19 cellular contexts compared by ENCODE assay signal in the genomic region with DNA sequence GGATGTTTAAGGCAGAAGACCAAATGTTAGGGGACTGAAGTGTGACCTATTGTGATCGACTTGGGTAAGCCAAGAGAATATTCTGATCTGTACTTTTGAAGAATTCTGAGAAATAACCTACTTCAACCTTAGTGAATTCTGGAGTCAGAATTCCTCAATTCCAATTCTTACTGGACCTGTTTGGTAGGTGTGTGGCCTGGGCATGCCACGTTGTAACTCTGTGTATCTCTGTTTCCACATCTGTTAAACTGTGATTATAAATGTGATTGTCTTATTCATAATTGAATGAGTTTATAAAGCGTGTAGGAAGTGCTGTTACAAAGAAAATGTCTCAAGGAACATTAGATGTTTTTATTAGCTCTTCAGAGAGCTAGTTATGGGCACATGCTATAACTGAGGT.
DNase-seq lines count a peak whose midpoint lies in the region; ATAC-seq, FAIRE-seq and TF ChIP-seq lines count a peak whose summit lies in the region.
"Had no signal": no experiment of that assay in that cellular context is flagged by ENCODE, and none has a peak within 500 bp of the region (broad histone marks: within the 10 kb centered on the region; RNA-seq: fewer than 3 reads in every experiment).

No MANE protein-coding gene starts in this region.

- no peak for TF ChIP-seq POLR2A in H1 (IDR thresholded peaks at IDR 0.05; ENCODE audit: control extremely low read depth in 1 of 2, low read depth in 2 of 2, low read length in 2 of 2)
- TF ChIP-seq POLR2A in stomach (IDR thresholded peaks at IDR 0.05), result no peak

- no peak overlapping the region for H4K8ac ChIP-seq in H1 (ENCODE audit: extremely low read depth, insufficient read depth, low read length)
- H4K8ac ChIP-seq in trophoblast cell (ENCODE audit: low read depth, low read length), result no peak overlapping the region

- H3K56ac ChIP-seq in H1 (replicated peaks; ENCODE audit: insufficient read length, low read depth, low read length), result no peak overlapping the region

- no peak overlapping the region for H3K9ac ChIP-seq in H1 (replicated peaks in 1 of 4; ENCODE audit: extremely low read depth in 1 of 4, low read depth in 3 of 4, low read length in 3 of 4)
- no peak overlapping the region for H3K9ac ChIP-seq in trophoblast cell (ENCODE audit: low read length)

- H2AFZ ChIP-seq in H1 (ENCODE audit: low read length), result peak overlapping the region; percentile 40
- H2AFZ ChIP-seq in trophoblast cell (ENCODE audit: insufficient read depth, low read length, poor library complexity), result no peak overlapping the region

- H3K9me3 ChIP-seq in H1 (ENCODE audit: insufficient read depth in 2 of 2, low read depth in 1 of 2, low read length in 1 of 2) (no peaks in the 10 kb centered on the region), trophoblast cell (ENCODE audit: insufficient read depth, low read depth, low read length) (no peaks in the 10 kb centered on the region), heart right ventricle (no peaks in the 10 kb centered on the region), stomach (no peaks in the 10 kb centered on the region)
- H3K9me3 ChIP-seq: HAP-1 had no signal

- H3K23ac ChIP-seq in H1 (ENCODE audit: insufficient read length) (no peak overlapping the region), trophoblast cell (ENCODE audit: low read length) (no peak overlapping the region)

- H3K23me2 ChIP-seq in H1 (ENCODE audit: low read depth, low read length), result no peaks in the 10 kb centered on the region

- H2BK12ac ChIP-seq in H1 (ENCODE audit: low read depth, low read length) (no peak overlapping the region), trophoblast cell (ENCODE audit: low read length) (peak overlapping the region; percentile 51)

- no peaks in the 10 kb centered on the region for H4K20me1 ChIP-seq in H1 (replicated peaks in 1 of 2; ENCODE audit: control insufficient read depth in 1 of 2, insufficient read depth in 2 of 2, low read length in 2 of 2)

- H3K18ac ChIP-seq in H1 (ENCODE audit: extremely low read depth, low read length) (no peak overlapping the region), trophoblast cell (ENCODE audit: low read length) (no peak overlapping the region)

- H4K91ac ChIP-seq in H1 (replicated peaks; ENCODE audit: insufficient read length, low read length) (no peak overlapping the region), trophoblast cell (ENCODE audit: low read depth, low read length) (peak overlapping the region; percentile 75)

- H2BK120ac ChIP-seq in H1 (replicated peaks; ENCODE audit: low read depth, low read length), result no peak overlapping the region
- peak overlapping the region; percentile 74 for H2BK120ac ChIP-seq in trophoblast cell (ENCODE audit: insufficient read depth, low read length, poor library complexity)

- TF ChIP-seq CTCF in VCaP (conservative IDR thresholded peaks at IDR 0.05) (no peak), H1 (IDR thresholded peaks at IDR 0.05; ENCODE audit: control extremely low read depth in 1 of 3, insufficient read depth in 1 of 3, low read depth in 1 of 3, low read length in 3 of 3) (no peak), heart right ventricle (IDR thresholded peaks at IDR 0.05) (no peak), stomach (IDR thresholded peaks at IDR 0.05) (no peak)

- H3K36me3 ChIP-seq in H1 (ENCODE audit: control insufficient read depth in 2 of 4, insufficient read depth in 4 of 4, low read length in 3 of 4) (no peaks in the 10 kb centered on the region), trophoblast cell (ENCODE audit: control insufficient read depth in 1 of 2, insufficient read depth in 2 of 2, low read length in 2 of 2) (no peaks in the 10 kb centered on the region), heart right ventricle (no peaks in the 10 kb centered on the region), stomach (no peaks in the 10 kb centered on the region)
- H3K36me3 ChIP-seq: HAP-1 had no signal

- no peak overlapping the region for H2BK15ac ChIP-seq in H1 (ENCODE audit: low read length)

- no peak overlapping the region for H3K4me3 ChIP-seq in H1 (ENCODE audit: extremely low read depth in 1 of 4, insufficient read depth in 2 of 4, low read depth in 3 of 4, low read length in 4 of 4)
- H3K4me3 ChIP-seq in trophoblast cell (ENCODE audit: low read depth, low read length), result no peak overlapping the region
- H3K4me3 ChIP-seq in heart right ventricle, result no peak overlapping the region
- no peak overlapping the region for H3K4me3 ChIP-seq in stomach
- H3K4me3 ChIP-seq: HAP-1 had no signal

- H2BK5ac ChIP-seq in H1 (ENCODE audit: low read depth, low read length) (no peak overlapping the region), trophoblast cell (ENCODE audit: low read depth, low read length, poor library complexity) (peak overlapping the region; percentile 74)

- no peak for DNase-seq in H1 (ENCODE audit: low read depth in 1 of 2, low spot score in 2 of 2)
- peak in 1 of 2 donors; percentile 64 for DNase-seq in trophoblast cell
- DNase-seq in heart right ventricle, result no peak
- DNase-seq in activated gamma-delta T cell (lab: John Stamatoyannopoulos, UW), result no peak
- no peak for DNase-seq in Right ventricle myocardium superior
- DNase-seq in stomach, result no peak
- DNase-seq: C1 segment of cervical spinal cord; Calu3; CD4-positive, alpha-beta memory T cell; COR-L47; DMS53; DMS79 treated with DMSO at 0.1 percent for 48 hours; GF-D8; HFFc6 had no signal

- H2BK20ac ChIP-seq in H1 (ENCODE audit: low read length), result no peak overlapping the region

- FAIRE-seq in H1 (lab: Jason Lieb, UNC), result no peak
- FAIRE-seq: GM12891, GM18507 had no signal

- 87% methylated on average over 3 of the region's 3 CpGs; no CpG with 5 or more reads in 1 of the 2 experiments for WGBS in H1 (ENCODE audit: extremely low coverage in 1 of 2, insufficient coverage in 1 of 2, insufficient read length in 1 of 2, insufficient replicate concordance in 2 of 2, low coverage in 1 of 2, low lambda C conversion rate in 2 of 2, missing lambda C conversion rate in 1 of 2), 2 experiments
- WGBS in trophoblast cell (ENCODE audit: extremely low coverage, insufficient coverage, insufficient read length), result no CpG with 5 or more reads among the region's 3 CpGs
- 71 to 73% methylated on average over 3 of the region's 3 CpGs for WGBS in heart right ventricle, 2 donors
- 53 to 60% (median 56%) methylated on average over 3 of the region's 3 CpGs for WGBS in stomach, 5 donors

- no peaks in the 10 kb centered on the region; a peak in 1 of 7 replicates for H3K4me1 ChIP-seq in H1 (replicated peaks in 1 of 4; ENCODE audit: control insufficient read depth in 3 of 4, insufficient read depth in 4 of 4, low read length in 3 of 4)
- H3K4me1 ChIP-seq in trophoblast cell (ENCODE audit: control insufficient read depth in 1 of 2, insufficient read depth in 2 of 2, low read length in 2 of 2), result peaks cover 2% of the 10 kb centered on the region in 2 experiments
- H3K4me1 ChIP-seq in heart right ventricle, result no peaks in the 10 kb centered on the region
- no peaks in the 10 kb centered on the region for H3K4me1 ChIP-seq in stomach
- H3K4me1 ChIP-seq: HAP-1 had no signal

- CTCF ChIA-PET in H1 (lab: Charles Lee; ENCODE audit: partially characterized antibody), result interaction anchor here (1.4 kb wide), 1 partner anchor 11 kb away, joined by 5 read pairs; no protein-coding TSS in a partner anchor

- H4K12ac ChIP-seq in trophoblast cell (ENCODE audit: low read depth, low read length), result no peak overlapping the region

- POLR2A ChIA-PET in H1 (lab: Charles Lee; ENCODE audit: partially characterized antibody), result no interaction called here

- H3K79me2 ChIP-seq in H1 (ENCODE audit: control insufficient read depth in 1 of 2, insufficient read depth in 2 of 2, low read length in 2 of 2), result no peaks in the 10 kb centered on the region
- H3K79me2 ChIP-seq in trophoblast cell (ENCODE audit: control insufficient read depth, insufficient read depth, low read length, poor library complexity), result no peaks in the 10 kb centered on the region

- H3K4me2 ChIP-seq in H1 (ENCODE audit: insufficient read depth in 1 of 2, low read depth in 2 of 2, low read length in 2 of 2) (no peak overlapping the region), trophoblast cell (ENCODE audit: low read length) (no peak overlapping the region)

- H3K27ac ChIP-seq in VCaP (peak overlapping the region; percentile 27), H1 (ENCODE audit: low read depth, low read length) (no peak overlapping the region), trophoblast cell (ENCODE audit: low read depth, low read length) (peak overlapping the region; percentile 50), heart right ventricle (no peak overlapping the region), stomach (no peak overlapping the region)

- ATAC-seq in esophagus mucosa (peak; percentile 72), heart right ventricle (no peak), Right ventricle myocardium superior (ENCODE audit: poor library complexity) (no peak)

- no peak overlapping the region for H3K4ac ChIP-seq in H1 (replicated peaks; ENCODE audit: insufficient read length, low read depth, low read length)
- no peak overlapping the region for H3K4ac ChIP-seq in trophoblast cell (ENCODE audit: low read depth, low read length)

- no peak for TF ChIP-seq EP300 in H1 (IDR thresholded peaks at IDR 0.05; ENCODE audit: borderline replicate concordance in 1 of 2, low read depth in 2 of 2, low read length in 2 of 2)
- TF ChIP-seq EP300 in stomach (IDR thresholded peaks at IDR 0.05), result no peak

- H3K27me3 ChIP-seq in H1 (replicated peaks in 1 of 4; ENCODE audit: control insufficient read depth in 3 of 4, extremely low read depth in 1 of 4, insufficient read depth in 3 of 4, low read length in 3 of 4), result no peaks in the 10 kb centered on the region
- no peaks in the 10 kb centered on the region for H3K27me3 ChIP-seq in trophoblast cell (ENCODE audit: insufficient read depth, low read length)
- H3K27me3 ChIP-seq in heart right ventricle, result no peaks in the 10 kb centered on the region
- no peaks in the 10 kb centered on the region for H3K27me3 ChIP-seq in stomach

- H4K5ac ChIP-seq in H1 (ENCODE audit: insufficient read length, low read depth, low read length), result no peak overlapping the region

- no peaks in the 10 kb centered on the region for H3K79me1 ChIP-seq in H1 (ENCODE audit: low read depth, low read length)
- peaks cover 5% of the 10 kb centered on the region for H3K79me1 ChIP-seq in trophoblast cell (ENCODE audit: low read length)

- H2AK5ac ChIP-seq in H1 (ENCODE audit: low read depth, low read length), result no peak overlapping the region
- H2AK5ac ChIP-seq in trophoblast cell (ENCODE audit: low read length), result no peak overlapping the region

- H3K14ac ChIP-seq in H1 (ENCODE audit: insufficient read length) (no peak overlapping the region), trophoblast cell (ENCODE audit: low read length) (peak overlapping the region; percentile 24)

- intact Hi-C loops in heart right ventricle (cut with DNase I), result no loop called here
- intact Hi-C loops in Right ventricle myocardium superior (cut with DNase I), result no loop called here
- intact Hi-C loops in stomach (cut with DNase I; ENCODE audit: low total_unique reads), result no loop called here

- no peak for TF ChIP-seq RAD21 in H1 (IDR thresholded peaks at IDR 0.05 in 1 of 2, conservative IDR thresholded peaks at IDR 0.05 in 1 of 2; ENCODE audit: low read depth in 2 of 2, low read length in 2 of 2)

TF ChIP-seq in H1, 55 proteins besides CTCF, POLR2A, EP300 and RAD21 (continues in another document):
- TF ChIP-seq BRCA1 (IDR thresholded peaks at IDR 0.05; ENCODE audit: low read depth, low read length) (no peak), SRF (IDR thresholded peaks at IDR 0.05; ENCODE audit: low read depth, low read length) (no peak), SUZ12 (IDR thresholded peaks at IDR 0.05; ENCODE audit: low read length) (no peak)

Comparison
In these comparisons a context has a peak if more than half of its experiments do, and no peak if none do; other contexts are left out.
1. H3K27ac ChIP-seq: peak in VCaP (single experiment) and trophoblast cell (single experiment); none in H1 (single experiment), heart right ventricle (0 of 10) and stomach (0 of 5).